Comparison of ENCODE assay signal across 21 cellular contexts in genomic region chr2:44528595-44528994, GRCh38.
DNase-seq lines count a peak whose midpoint lies in the region; ATAC-seq, FAIRE-seq and TF ChIP-seq lines count a peak whose summit lies in the region.
"Had no signal": no experiment of that assay in that cellular context is flagged by ENCODE, and none has a peak within 500 bp of the region (broad histone marks: within the 10 kb centered on the region; RNA-seq: fewer than 3 reads in every experiment).

No MANE protein-coding gene starts in this region.

- H2AK9ac ChIP-seq in IMR-90 (replicated peaks; ENCODE audit: low read depth, low read length, poor library complexity), result no peak overlapping the region

- no peak overlapping the region for H3K27ac Mint-ChIP-seq in activated T-helper 17 cell treated with anti-CD3 and anti-CD28 coated beads, Interleukin-2, amount 50 U/mL, for 72 hours
- H3K27ac Mint-ChIP-seq: activated naive CD8-positive, alpha-beta T cell treated with anti-CD3 and anti-CD28 coated beads for 36 hours; memory B cell; stimulated activated naive CD8-positive, alpha-beta T cell treated with anti-CD3 and anti-CD28 coated beads, Interleukin-15, amount 100 ng/mL, for 72 hours; T-helper 2 cell treated with Interferon-gamma antibody and Interleukin-4, amounts not matched to agents 5 μg/mL and 100 μg/mL, for 36 hours had no signal

- no peak for TF ChIP-seq RAD21 in IMR-90 (IDR thresholded peaks at IDR 0.05; ENCODE audit: low read length)

- H2BK5ac ChIP-seq in IMR-90 (ENCODE audit: low read depth, low read length, poor library complexity, severe bottlenecking) (no peak overlapping the region), mesenchymal stem cell (ENCODE audit: low read depth, low read length, poor library complexity, severe bottlenecking) (no peak overlapping the region)

- peaks cover 28% of the 10 kb centered on the region for H3K36me3 Mint-ChIP-seq in activated T-helper 17 cell treated with anti-CD3 and anti-CD28 coated beads, Interleukin-2, amount 50 U/mL, for 72 hours (ENCODE audit: low read depth)

- no peaks in the 10 kb centered on the region for H4K20me1 ChIP-seq in IMR-90 (ENCODE audit: insufficient read depth, low read length)

- H4K91ac ChIP-seq in IMR-90 (ENCODE audit: insufficient read depth, low read depth, low read length) (no peak overlapping the region), mesenchymal stem cell (ENCODE audit: low read length) (no peak overlapping the region)

- TF ChIP-seq CTCF in IMR-90 (conservative IDR thresholded peaks at IDR 0.05; ENCODE audit: low read depth, low read length), result no peak
- TF ChIP-seq CTCF in bronchial epithelial cell (IDR thresholded peaks at IDR 0.05; ENCODE audit: insufficient read depth, low read length, severe bottlenecking), result no peak
- TF ChIP-seq CTCF in upper lobe of right lung (IDR thresholded peaks at IDR 0.05), result no peak

- H2BK20ac ChIP-seq in IMR-90 (ENCODE audit: low read depth, low read length), result no peak overlapping the region

- no peaks in the 10 kb centered on the region for H3K27me3 ChIP-seq in IMR-90 (ENCODE audit: control insufficient read depth, insufficient read depth, low read length)
- no peaks in the 10 kb centered on the region for H3K27me3 ChIP-seq in bronchial epithelial cell (ENCODE audit: control insufficient read depth, insufficient read depth, low read length)
- no peaks in the 10 kb centered on the region for H3K27me3 ChIP-seq in mesenchymal stem cell (ENCODE audit: control insufficient read depth in 1 of 2, insufficient read depth in 1 of 2, low read length in 2 of 2)
- no peaks in the 10 kb centered on the region for H3K27me3 ChIP-seq in upper lobe of right lung
- H3K27me3 ChIP-seq: colonic mucosa had no signal

- no peak overlapping the region for H4K5ac ChIP-seq in IMR-90 (ENCODE audit: low read depth, low read length)

- H3K4me3 ChIP-seq in IMR-90 (ENCODE audit: insufficient read depth, low read depth, low read length) (no peak overlapping the region), bronchial epithelial cell (ENCODE audit: low read depth, low read length) (no peak overlapping the region), mesenchymal stem cell (ENCODE audit: insufficient read depth in 1 of 2, low read depth in 1 of 2, low read length in 2 of 2) (peak overlapping the region in 1 of 2 experiments; percentile 3), upper lobe of right lung (no peak overlapping the region)
- H3K4me3 ChIP-seq: colonic mucosa, skin epidermis had no signal

- H3K36me3 ChIP-seq in IMR-90 (ENCODE audit: control insufficient read depth, insufficient read depth, low read length) (no peaks in the 10 kb centered on the region), bronchial epithelial cell (ENCODE audit: control insufficient read depth, insufficient read depth, low read length) (no peaks in the 10 kb centered on the region), mesenchymal stem cell (ENCODE audit: control insufficient read depth in 1 of 2, insufficient read depth in 2 of 2, low read depth in 1 of 2, low read length in 2 of 2) (no peaks in the 10 kb centered on the region), upper lobe of right lung (no peaks in the 10 kb centered on the region)
- H3K36me3 ChIP-seq: colonic mucosa had no signal

- FAIRE-seq in bronchial epithelial cell (lab: Jason Lieb, UNC), result no peak

- H3K27me3 Mint-ChIP-seq in activated T-helper 17 cell treated with anti-CD3 and anti-CD28 coated beads, Interleukin-2, amount 50 U/mL, for 72 hours, result no peaks in the 10 kb centered on the region
- H3K27me3 Mint-ChIP-seq: activated naive CD8-positive, alpha-beta T cell treated with anti-CD3 and anti-CD28 coated beads for 36 hours; memory B cell; stimulated activated naive CD8-positive, alpha-beta T cell treated with anti-CD3 and anti-CD28 coated beads, Interleukin-15, amount 100 ng/mL, for 72 hours had no signal

- dilution Hi-C loops in IMR-90 (cut with HindIII; ENCODE audit: low sequenced_read_pairs, unreplicated experiment), result no loop called here

- H3K9me1 ChIP-seq in IMR-90 (ENCODE audit: insufficient read depth, low read length), result no peaks in the 10 kb centered on the region

- H2BK120ac ChIP-seq in IMR-90 (ENCODE audit: low read depth, low read length) (no peak overlapping the region), mesenchymal stem cell (ENCODE audit: low read depth, low read length) (no peak overlapping the region)

- H3K79me1 ChIP-seq in IMR-90 (ENCODE audit: low read depth in 1 of 2, low read length in 2 of 2), result no peaks in the 10 kb centered on the region
- no peaks in the 10 kb centered on the region for H3K79me1 ChIP-seq in mesenchymal stem cell (replicated peaks; ENCODE audit: low read length, poor library complexity, severe bottlenecking)

- peak; percentile 12 for DNase-seq in AG08396 (ENCODE audit: low spot score)
- DNase-seq in IMR-90, result peak; percentile 81
- peak; percentile 55 for DNase-seq in bronchial epithelial cell (ENCODE audit: low read depth)
- peak; percentile 25 for DNase-seq in mesenchymal stem cell
- no peak for DNase-seq in upper lobe of right lung
- DNase-seq in glomerular visceral epithelial cell (ENCODE audit: extremely low spot score), result no peak
- DNase-seq: activated naive CD8-positive, alpha-beta T cell treated with anti-CD3 and anti-CD28 coated beads for 36 hours; activated T-cell treated with anti-CD3 and anti-CD28 coated beads for 4 hours; C1 segment of cervical spinal cord; colonic mucosa; DMS79; NCI-H2171; NK-92 treated with Interleukin-12 subunit alpha and Interleukin-12 subunit beta, amount 100 ng/mL, for 24 hours; SHP77; stimulated activated naive CD8-positive, alpha-beta T cell treated with anti-CD3 and anti-CD28 coated beads, Interleukin-15, amount 100 ng/mL, for 72 hours had no signal

- no peaks in the 10 kb centered on the region for H3K9me3 ChIP-seq in IMR-90 (ENCODE audit: control insufficient read depth, insufficient read depth, low read length)
- H3K9me3 ChIP-seq in mesenchymal stem cell (ENCODE audit: control insufficient read depth, low read length), result no peaks in the 10 kb centered on the region
- no peaks in the 10 kb centered on the region for H3K9me3 ChIP-seq in upper lobe of right lung
- H3K9me3 ChIP-seq: colonic mucosa had no signal

- H3K4me2 ChIP-seq in IMR-90 (ENCODE audit: low read depth, low read length) (peak overlapping the region; percentile 17; the same call in 1 of the 2 replicates), mesenchymal stem cell (ENCODE audit: low read length, poor library complexity, severe bottlenecking) (no peak overlapping the region)

- peaks cover 4% of the 10 kb centered on the region for H3K9me3 Mint-ChIP-seq in activated T-helper 17 cell treated with anti-CD3 and anti-CD28 coated beads, Interleukin-2, amount 50 U/mL, for 72 hours
- H3K9me3 Mint-ChIP-seq: stimulated activated naive CD8-positive, alpha-beta T cell treated with anti-CD3 and anti-CD28 coated beads, Interleukin-15, amount 100 ng/mL, for 72 hours; T-helper 2 cell treated with Interferon-gamma antibody and Interleukin-4, amounts not matched to agents 5 μg/mL and 100 μg/mL, for 36 hours had no signal

- H2AK5ac ChIP-seq in IMR-90 (ENCODE audit: low read depth, low read length), result no peak overlapping the region
- H2AK5ac ChIP-seq in mesenchymal stem cell (ENCODE audit: low read length, severe bottlenecking), result no peak overlapping the region

- H3K14ac ChIP-seq in IMR-90 (replicated peaks; ENCODE audit: low read depth, low read length), result no peak overlapping the region
- H3K14ac ChIP-seq in mesenchymal stem cell (ENCODE audit: low read length in 2 of 2), result no peak overlapping the region

- ATAC-seq in IMR-90 (ENCODE audit: low read depth) (peak; percentile 44), upper lobe of right lung (no peak), HG03432 (IDR thresholded peaks at IDR 0.05; ENCODE audit: unreplicated experiment) (no peak)
- no peak for ATAC-seq in activated T-helper 17 cell treated with anti-CD3 and anti-CD28 coated beads, Interleukin-2, amount 50 U/mL, for 72 hours (replicated peaks)
- ATAC-seq: esophagus mucosa; stimulated activated naive CD8-positive, alpha-beta T cell treated with anti-CD3 and anti-CD28 coated beads, Interleukin-15, amount 100 ng/mL, for 72 hours had no signal

- H3K4me1 Mint-ChIP-seq in activated T-helper 17 cell treated with anti-CD3 and anti-CD28 coated beads, Interleukin-2, amount 50 U/mL, for 72 hours, result no peaks in the 10 kb centered on the region
- H3K4me1 Mint-ChIP-seq: stimulated activated naive CD8-positive, alpha-beta T cell treated with anti-CD3 and anti-CD28 coated beads, Interleukin-15, amount 100 ng/mL, for 72 hours had no signal

- CTCF ChIA-PET in IMR-90 (lab: Yijun Ruan, JAX), result interaction anchor here (0.6 kb wide), 1 partner anchor 14 kb away, joined by 3 read pairs; no protein-coding TSS in a partner anchor

- H2BK12ac ChIP-seq in mesenchymal stem cell (ENCODE audit: low read length in 2 of 2), result no peak overlapping the region

- H3K27ac ChIP-seq in IMR-90 (ENCODE audit: insufficient read depth, low read length), result no peak overlapping the region
- no peak overlapping the region for H3K27ac ChIP-seq in mesenchymal stem cell (ENCODE audit: low read length, poor library complexity, severe bottlenecking)
- H3K27ac ChIP-seq in upper lobe of right lung, result no peak overlapping the region
- H3K27ac ChIP-seq: colonic mucosa, skin epidermis had no signal

- in situ Hi-C loops in IMR-90 (cut with MboI; ENCODE audit: low sequenced_read_pairs), result no loop called here

- H2BK15ac ChIP-seq in IMR-90 (ENCODE audit: low read depth, low read length) (no peak overlapping the region), mesenchymal stem cell (ENCODE audit: low read depth, poor library complexity, severe bottlenecking) (no peak overlapping the region)

- BruUV-seq in IMR-90 (replicated peaks; lab: Mats Ljungman, UMichigan), result no TSS peak

- WGBS in IMR-90 (ENCODE audit: extremely low coverage in 2 of 2, insufficient read length in 1 of 2), 2 experiments, result no CpG with 5 or more reads among the region's 1 CpG
- no CpG with 5 or more reads among the region's 1 CpG for WGBS in mesenchymal stem cell

- no peak overlapping the region for H3K9ac ChIP-seq in IMR-90 (ENCODE audit: low read depth, low read length)
- peak overlapping the region; percentile 60 for H3K9ac ChIP-seq in mesenchymal stem cell (ENCODE audit: low read length)

- no peak overlapping the region for H3K4me3 Mint-ChIP-seq in activated T-helper 17 cell treated with anti-CD3 and anti-CD28 coated beads, Interleukin-2, amount 50 U/mL, for 72 hours
- H3K4me3 Mint-ChIP-seq: activated naive CD8-positive, alpha-beta T cell treated with anti-CD3 and anti-CD28 coated beads for 36 hours; memory B cell; stimulated activated naive CD8-positive, alpha-beta T cell treated with anti-CD3 and anti-CD28 coated beads, Interleukin-15, amount 100 ng/mL, for 72 hours; T-helper 2 cell treated with Interferon-gamma antibody and Interleukin-4, amounts not matched to agents 5 μg/mL and 100 μg/mL, for 36 hours had no signal

- H2AFZ ChIP-seq in IMR-90 (replicated peaks; ENCODE audit: low read length, poor library complexity), result no peak overlapping the region
- H2AFZ ChIP-seq in mesenchymal stem cell (ENCODE audit: low read depth, low read length), result no peak overlapping the region

- POLR2A ChIA-PET in IMR-90 (lab: Charles Lee; ENCODE audit: unreplicated experiment), result no interaction called here

- intact Hi-C loops in IMR-90 (cut with micrococcal nuclease), result no loop called here
- intact Hi-C loops in upper lobe of right lung (cut with DNase I), result no loop called here

- no peaks in the 10 kb centered on the region for H3K4me1 ChIP-seq in IMR-90 (ENCODE audit: control insufficient read depth, insufficient read depth, low read length)
- no peaks in the 10 kb centered on the region for H3K4me1 ChIP-seq in mesenchymal stem cell (ENCODE audit: control insufficient read depth, insufficient read depth, low read depth, low read length)
- H3K4me1 ChIP-seq in upper lobe of right lung, result no peaks in the 10 kb centered on the region
- H3K4me1 ChIP-seq: colonic mucosa had no signal

- H3K18ac ChIP-seq in IMR-90 (ENCODE audit: low read depth, low read length), result no peak overlapping the region
- H3K18ac ChIP-seq in mesenchymal stem cell (ENCODE audit: low read depth in 1 of 2, low read length in 2 of 2), result no peak overlapping the region

- H4K8ac ChIP-seq in IMR-90 (ENCODE audit: low read depth in 2 of 2, low read length in 2 of 2) (no peak overlapping the region), mesenchymal stem cell (ENCODE audit: low read length) (no peak overlapping the region)

- no peak for TF ChIP-seq POLR2A in IMR-90 (IDR thresholded peaks at IDR 0.05; ENCODE audit: low read depth, low read length)

- no peak overlapping the region for H3K56ac ChIP-seq in IMR-90 (ENCODE audit: extremely low read depth, insufficient read depth, low read length)

- H3K23ac ChIP-seq in IMR-90 (ENCODE audit: low read depth, low read length) (no peak overlapping the region), mesenchymal stem cell (ENCODE audit: low read length in 2 of 2) (no peak overlapping the region)

- no peak overlapping the region for H3K4ac ChIP-seq in IMR-90 (ENCODE audit: low read depth, low read length)
- H3K4ac ChIP-seq in mesenchymal stem cell (ENCODE audit: low read depth in 1 of 2, low read length in 2 of 2), result no peak overlapping the region

Comparison
In these comparisons a context has a peak if more than half of its experiments do, and no peak if none do; other contexts are left out.
1. DNase-seq: peak in AG08396 (single experiment), IMR-90 (single experiment), bronchial epithelial cell (single experiment) and mesenchymal stem cell (single experiment); none in upper lobe of right lung (single experiment) and glomerular visceral epithelial cell (single experiment).